In the genomic region with DNA sequence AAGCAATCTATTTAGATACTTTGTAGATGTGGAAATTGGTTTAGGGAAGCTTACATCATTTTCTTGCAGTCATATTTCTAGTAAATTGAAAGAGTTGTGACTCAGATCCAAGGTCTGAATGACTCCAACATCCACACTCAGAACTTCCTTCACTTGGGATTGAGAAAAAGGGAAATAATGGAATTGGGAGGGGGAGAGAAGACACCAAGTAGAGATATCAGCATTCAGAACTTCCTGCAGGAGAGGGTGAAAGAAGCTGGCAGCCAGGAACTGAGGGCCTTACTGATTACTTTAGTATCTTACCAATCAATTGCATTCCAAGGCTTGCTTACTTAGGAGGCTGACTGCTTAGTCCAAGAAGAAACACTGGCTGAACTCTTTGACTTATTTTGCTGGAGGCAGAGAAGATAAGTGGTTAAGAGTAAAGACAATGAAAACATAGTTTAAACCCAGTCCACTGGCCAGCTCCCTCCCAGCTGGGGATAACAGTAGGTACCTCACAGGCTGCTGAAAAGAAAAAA, we compare ENCODE assay signal across 11 cellular contexts. TPM values are rescaled to one million over a fixed set of nuclear protein-coding genes. Genes with fewer than 3 reads are reported as not detected.
A peak's percentile ranks its signal among the peaks of the same experiment; 100 is the strongest.
DNase-seq lines count a peak whose midpoint lies in the region; ATAC-seq and TF ChIP-seq lines count a peak whose summit lies in the region.
"Had no signal": no experiment of that assay in that cellular context is flagged by ENCODE, and none has a peak within 500 bp of the region (broad histone marks: within the 10 kb centered on the region; RNA-seq: fewer than 3 reads in every experiment).

No MANE protein-coding gene starts in this region.

- H3K27me3 ChIP-seq in BLaER1 treated with 17β-estradiol and CSF1 and Interleukin-3, amounts not matched to agents 10 nM and 100 nM, result no peaks in the 10 kb centered on the region
- H3K27me3 ChIP-seq in RWPE2 (ENCODE audit: insufficient read depth, poor library complexity, severe bottlenecking), result no peaks in the 10 kb centered on the region
- H3K27me3 ChIP-seq in muscle layer of duodenum (ENCODE audit: low read depth, low read length), result no peaks in the 10 kb centered on the region

- H3K9me3 ChIP-seq in BLaER1 treated with 17β-estradiol and CSF1 and Interleukin-3, amounts not matched to agents 10 nM and 100 nM (replicated peaks in 1 of 11), result peaks cover 0 to 6% (median 0%) of the 10 kb centered on the region in 11 experiments; a peak in 2 of 22 replicates
- no peaks in the 10 kb centered on the region for H3K9me3 ChIP-seq in RWPE2 (ENCODE audit: severe bottlenecking)
- no peaks in the 10 kb centered on the region for H3K9me3 ChIP-seq in muscle layer of duodenum (ENCODE audit: control insufficient read depth in 1 of 2, low read length in 2 of 2)

- H4K20me1 ChIP-seq in BLaER1 treated with 17β-estradiol and CSF1 and Interleukin-3, amounts not matched to agents 10 nM and 100 nM, result peaks cover 38 to 93% (median 81%) of the 10 kb centered on the region in 11 experiments; a peak in 20 of 22 replicates

- H3K27ac ChIP-seq in BLaER1 treated with 17β-estradiol and CSF1 and Interleukin-3, amounts not matched to agents 10 nM and 100 nM, result peak overlapping the region in 3 of 11 experiments; percentile 10 to 54 (median 46); a peak in 3 of 22 replicates
- H3K27ac ChIP-seq in RWPE2 (ENCODE audit: poor library complexity, severe bottlenecking) (peak overlapping the region; percentile 38), muscle layer of duodenum (ENCODE audit: low read length) (peak overlapping the region; percentile 50)

- TF ChIP-seq CTCF in RWPE2 (IDR thresholded peaks at IDR 0.05; ENCODE audit: poor library complexity, severe bottlenecking) (no peak), epithelial cell of esophagus (IDR thresholded peaks at IDR 0.05; ENCODE audit: insufficient read depth, low read depth, low read length, missing control alignments) (no peak)

- no peak overlapping the region for H3K4me3 ChIP-seq in BLaER1 treated with 17β-estradiol and CSF1 and Interleukin-3, amounts not matched to agents 10 nM and 100 nM
- H3K4me3 ChIP-seq in RWPE2 (ENCODE audit: severe bottlenecking) (no peak overlapping the region), epithelial cell of esophagus (ENCODE audit: low read length) (no peak overlapping the region), muscle layer of duodenum (ENCODE audit: low read depth in 1 of 2, low read length in 2 of 2) (peak overlapping the region in 1 of 2 donors; percentile 9)

- peaks cover 17 to 34% (median 25%) of the 10 kb centered on the region in 10 experiments for H3K4me1 ChIP-seq in BLaER1 treated with 17β-estradiol and CSF1 and Interleukin-3, amounts not matched to agents 10 nM and 100 nM
- peaks cover 21% of the 10 kb centered on the region for H3K4me1 ChIP-seq in RWPE2 (ENCODE audit: insufficient read depth, poor library complexity, severe bottlenecking)
- H3K4me1 ChIP-seq in muscle layer of duodenum (ENCODE audit: control insufficient read depth in 1 of 2, insufficient read depth in 2 of 2, low read length in 2 of 2), result peaks cover 4 to 19% of the 10 kb centered on the region in 2 donors

- 0 out of 22 replicates have a peak overlapping the region, but pooled peaks of 1 of the 11 experiments have one; percentile 36 for H3K9ac ChIP-seq in BLaER1 treated with 17β-estradiol and CSF1 and Interleukin-3, amounts not matched to agents 10 nM and 100 nM

- peaks cover 14 to 74% (median 43%) of the 10 kb centered on the region in 11 experiments; a peak in 21 of 22 replicates for H3K36me3 ChIP-seq in BLaER1 treated with 17β-estradiol and CSF1 and Interleukin-3, amounts not matched to agents 10 nM and 100 nM
- H3K36me3 ChIP-seq in RWPE2 (ENCODE audit: low read depth), result peaks cover 43% of the 10 kb centered on the region
- no peaks in the 10 kb centered on the region for H3K36me3 ChIP-seq in muscle layer of duodenum (ENCODE audit: control insufficient read depth in 1 of 2, insufficient read depth in 2 of 2, low read length in 2 of 2)

- ATAC-seq in RWPE2 (ENCODE audit: low read depth), result peak; percentile 66
- ATAC-seq in GM21717 (IDR thresholded peaks at IDR 0.05; ENCODE audit: unreplicated experiment), result no peak
- ATAC-seq: activated naive CD8-positive, alpha-beta T cell treated with anti-CD3 and anti-CD28 coated beads, Interleukin-2, amount 50 U/mL, for 24 hours; CD8-positive, alpha-beta T cell had no signal

- DNase-seq in RWPE2 (ENCODE audit: low spot score) (no peak), epithelial cell of esophagus (ENCODE audit: low read depth) (peak; percentile 58), HT-29 (ENCODE audit: low spot score) (no peak), HPDE6-E6E7 (ENCODE audit: extremely low spot score) (no peak)
- DNase-seq in activated CD4-positive, alpha-beta T cell treated with anti-CD3 and anti-CD28 coated beads for 1 hour, result no peak
- DNase-seq: activated naive CD8-positive, alpha-beta T cell treated with anti-CD3 and anti-CD28 coated beads, Interleukin-2, amount 50 U/mL, for 24 hours; CD8-positive, alpha-beta T cell; NCI-H446 treated with DMSO at 0.1 percent for 48 hours had no signal

- H3K4me2 ChIP-seq in BLaER1 treated with 17β-estradiol and CSF1 and Interleukin-3, amounts not matched to agents 10 nM and 100 nM, result peak overlapping the region; percentile 10 to 70 (median 49)

RNA-seq across cellular contexts. Expression of gene APP, which starts 21.7 kb away (rescaled TPM):
- total RNA-seq in HT-29 (2014; rRNA removed; shearing (Covaris generic)), result 163 and 169 TPM in 2 replicates
